ENCODE assay signal across 8 cellular contexts in the genomic region with DNA sequence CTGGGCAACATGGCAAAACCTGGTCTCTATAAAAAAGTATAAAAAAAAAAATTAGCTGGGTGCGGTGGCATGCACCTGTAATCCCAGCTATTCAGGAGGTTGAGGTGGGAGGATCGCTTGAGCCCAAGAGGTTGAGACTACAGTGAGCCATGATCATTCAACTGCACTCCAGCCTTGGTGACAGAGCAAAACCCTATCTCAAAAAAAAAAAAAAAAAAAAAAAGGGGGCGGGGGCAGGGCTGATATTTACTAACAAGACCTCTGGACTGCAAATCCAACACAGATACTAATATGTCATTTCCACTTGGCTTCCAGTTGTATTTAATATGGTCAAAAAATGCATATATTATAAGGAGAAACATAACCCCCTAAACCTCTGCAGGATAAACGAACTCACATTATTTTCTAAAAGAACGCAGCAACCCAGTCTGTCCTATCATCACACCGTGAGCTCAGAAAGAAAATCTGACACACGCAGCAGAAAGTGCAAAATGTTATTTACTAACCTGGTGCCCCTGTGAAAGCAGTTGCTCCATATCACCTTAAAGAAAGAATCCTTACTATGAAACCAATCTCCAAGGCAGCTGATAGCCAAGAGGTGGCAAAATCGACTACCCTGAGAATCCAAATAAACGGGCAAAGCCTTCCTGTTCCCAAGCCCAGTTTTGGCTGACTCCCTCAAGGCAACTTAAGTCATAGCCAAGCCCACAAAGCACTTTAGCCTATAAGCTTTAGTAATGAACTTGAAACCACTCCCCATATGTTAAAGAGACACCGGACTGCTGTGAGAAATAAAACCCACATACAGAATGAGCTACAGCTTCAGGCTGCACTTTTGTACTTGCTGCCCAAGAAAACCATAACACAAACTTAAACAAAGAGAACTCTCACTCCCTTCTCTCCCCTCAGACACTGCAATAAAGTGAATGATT. TPM values are rescaled to one million over a fixed set of nuclear protein-coding genes. Genes with fewer than 3 reads are reported as not detected.
DNase-seq lines count a peak whose midpoint lies in the region; ATAC-seq, FAIRE-seq and TF ChIP-seq lines count a peak whose summit lies in the region.

No MANE protein-coding gene starts in this region.

- CTCF ChIA-PET in H1 (lab: Charles Lee; ENCODE audit: partially characterized antibody): interaction anchor here (0.5 to 5.0 kb wide), 27 partner anchors 8 to 1601 kb away, joined by 3 to 49 read pairs (median 7); no protein-coding TSS in a partner anchor

- H2AK5ac ChIP-seq in H1 (ENCODE audit: low read depth, low read length): no peak overlapping the region
- no peak overlapping the region for H2AK5ac ChIP-seq in mesendoderm (ENCODE audit: low read length)

- H2BK120ac ChIP-seq in H1 (replicated peaks; ENCODE audit: low read depth, low read length): no peak overlapping the region
- no peak overlapping the region for H2BK120ac ChIP-seq in mesendoderm (ENCODE audit: low read depth, low read length)

- no peak for TF ChIP-seq RAD21 in H1 (IDR thresholded peaks at IDR 0.05 in 1 of 2, conservative IDR thresholded peaks at IDR 0.05 in 1 of 2; ENCODE audit: low read depth in 2 of 2, low read length in 2 of 2)

- no peaks in the 10 kb centered on the region for H3K36me3 ChIP-seq in H1 (ENCODE audit: control insufficient read depth in 2 of 4, insufficient read depth in 4 of 4, low read length in 3 of 4)
- no peaks in the 10 kb centered on the region for H3K36me3 ChIP-seq in mesendoderm (ENCODE audit: control insufficient read depth, insufficient read depth, low read length)
- no peaks in the 10 kb centered on the region for H3K36me3 ChIP-seq in aorta (ENCODE audit: control insufficient read depth in 1 of 2, insufficient read depth in 2 of 2, low read length in 1 of 2)

- no peak overlapping the region for H2BK20ac ChIP-seq in H1 (ENCODE audit: low read length)

- H3K4me2 ChIP-seq in H1 (ENCODE audit: insufficient read depth in 1 of 2, low read depth in 2 of 2, low read length in 2 of 2) (peak overlapping the region; percentile 21 to 27; a peak in 3 of 4 replicates), mesendoderm (ENCODE audit: low read length) (peak overlapping the region; percentile 11)

- TF ChIP-seq EP300 in H1 (IDR thresholded peaks at IDR 0.05; ENCODE audit: borderline replicate concordance in 1 of 2, low read depth in 2 of 2, low read length in 2 of 2): no peak

- no peak overlapping the region for H3K56ac ChIP-seq in H1 (replicated peaks; ENCODE audit: insufficient read length, low read depth, low read length)
- no peak overlapping the region for H3K56ac ChIP-seq in mesendoderm (ENCODE audit: low read length)

- H3K4me1 ChIP-seq in H1 (replicated peaks in 1 of 4; ENCODE audit: control insufficient read depth in 3 of 4, insufficient read depth in 4 of 4, low read length in 3 of 4): peaks cover 0 to 7% (median 2%) of the 10 kb centered on the region in 4 experiments; a peak in 4 of 7 replicates
- no peaks in the 10 kb centered on the region for H3K4me1 ChIP-seq in mesendoderm (ENCODE audit: control insufficient read depth, low read depth, low read length)
- H3K4me1 ChIP-seq in aorta (ENCODE audit: control insufficient read depth in 1 of 2, insufficient read depth in 2 of 2, low read length in 2 of 2): peaks cover 4 to 5% of the 10 kb centered on the region in 2 donors

- H3K79me2 ChIP-seq in H1 (ENCODE audit: control insufficient read depth in 1 of 2, insufficient read depth in 2 of 2, low read length in 2 of 2): no peaks in the 10 kb centered on the region
- no peaks in the 10 kb centered on the region for H3K79me2 ChIP-seq in mesendoderm (ENCODE audit: control insufficient read depth, insufficient read depth, low read length)

- H4K5ac ChIP-seq in H1 (ENCODE audit: insufficient read length, low read depth, low read length) (no peak overlapping the region), mesendoderm (ENCODE audit: low read length) (no peak overlapping the region)

- no peaks in the 10 kb centered on the region for H3K27me3 ChIP-seq in H1 (replicated peaks in 1 of 4; ENCODE audit: control insufficient read depth in 3 of 4, extremely low read depth in 1 of 4, insufficient read depth in 3 of 4, low read length in 3 of 4)
- no peaks in the 10 kb centered on the region for H3K27me3 ChIP-seq in mesendoderm (ENCODE audit: insufficient read depth, low read length, poor library complexity)
- no peaks in the 10 kb centered on the region for H3K27me3 ChIP-seq in aorta (ENCODE audit: control insufficient read depth in 1 of 2, insufficient read depth in 2 of 2, low read length in 1 of 2)

- no peak for TF ChIP-seq CTCF in H1 (IDR thresholded peaks at IDR 0.05; ENCODE audit: control extremely low read depth in 1 of 3, insufficient read depth in 1 of 3, low read depth in 1 of 3, low read length in 3 of 3)

- DNase-seq in CD1c-positive myeloid dendritic cell (ENCODE audit: extremely low spot score): peak; percentile 39
- peak; percentile 61 for DNase-seq in NCI-H82 treated with DMSO at 0.1 percent for 48 hours (lab: John Stamatoyannopoulos, UW; ENCODE audit: unreplicated experiment)
- DNase-seq in H1 (ENCODE audit: low read depth in 1 of 2, low spot score in 2 of 2): no peak
- peak; percentile 87 for DNase-seq in mesendoderm
- no peak for DNase-seq in aorta
- no peak for DNase-seq in activated T-cell treated with anti-CD3 and anti-CD28 coated beads, Interleukin-2, amount 50 U/mL, for 48 hours

- POLR2A ChIA-PET in H1 (lab: Charles Lee; ENCODE audit: partially characterized antibody): interaction anchor here (0.6 kb wide), 1 partner anchor 124 kb away, joined by 3 read pairs; no protein-coding TSS in a partner anchor

- H3K23ac ChIP-seq in H1 (ENCODE audit: insufficient read length): no peak overlapping the region
- H3K23ac ChIP-seq in mesendoderm (ENCODE audit: low read length): no peak overlapping the region

- WGBS in H1 (ENCODE audit: extremely low coverage in 1 of 2, insufficient coverage in 1 of 2, insufficient read length in 1 of 2, insufficient replicate concordance in 2 of 2, low coverage in 1 of 2, low lambda C conversion rate in 2 of 2, missing lambda C conversion rate in 1 of 2), 2 experiments: 75% methylated on average over 10 of the region's 10 CpGs; no CpG with 5 or more reads in 1 of the 2 experiments
- no CpG with 5 or more reads among the region's 10 CpGs for WGBS in mesendoderm (ENCODE audit: extremely low coverage, insufficient coverage, low lambda C conversion rate)
- WGBS in aorta, 2 donors: 20 to 27% methylated on average over 10 of the region's 10 CpGs

- H3K9ac ChIP-seq in H1 (replicated peaks in 1 of 4; ENCODE audit: extremely low read depth in 1 of 4, low read depth in 3 of 4, low read length in 3 of 4): no peak overlapping the region
- peak overlapping the region; percentile 15 for H3K9ac ChIP-seq in mesendoderm (ENCODE audit: low read length)

- intact Hi-C loops in aorta (cut with DNase I): loop anchor here (2.0 to 5.0 kb wide), 2 partner anchors 69 to 124 kb away; no protein-coding TSS in a partner anchor

- H3K4ac ChIP-seq in H1 (replicated peaks; ENCODE audit: insufficient read length, low read depth, low read length): no peak overlapping the region
- no peak overlapping the region for H3K4ac ChIP-seq in mesendoderm (ENCODE audit: low read depth, low read length)

- no peak overlapping the region for H2BK5ac ChIP-seq in H1 (ENCODE audit: low read depth, low read length)
- no peak overlapping the region for H2BK5ac ChIP-seq in mesendoderm (ENCODE audit: low read length)

- peak; percentile 78 for FAIRE-seq in H1 (lab: Jason Lieb, UNC)

- no peak overlapping the region for H4K91ac ChIP-seq in H1 (replicated peaks; ENCODE audit: insufficient read length, low read length)

- no peak overlapping the region for H3K14ac ChIP-seq in H1 (ENCODE audit: insufficient read length)

- TF ChIP-seq POLR2A in H1 (IDR thresholded peaks at IDR 0.05; ENCODE audit: control extremely low read depth in 1 of 2, low read depth in 2 of 2, low read length in 2 of 2): no peak

- H3K9me3 ChIP-seq in H1 (ENCODE audit: insufficient read depth in 2 of 2, low read depth in 1 of 2, low read length in 1 of 2) (no peaks in the 10 kb centered on the region), aorta (ENCODE audit: control insufficient read depth, low read length) (no peaks in the 10 kb centered on the region)

- peak; percentile 67 for ATAC-seq in HG02588 (IDR thresholded peaks at IDR 0.05; ENCODE audit: unreplicated experiment)
- ATAC-seq in aorta (ENCODE audit: low FRiP score): peak; percentile 90
- ATAC-seq in GM21526 (IDR thresholded peaks at IDR 0.05; ENCODE audit: low FRiP score, unreplicated experiment): no peak

- 0 out of 2 replicates have a peak overlapping the region, but pooled peaks have one; percentile 87 for H2AFZ ChIP-seq in H1 (ENCODE audit: low read length)

- H3K4me3 ChIP-seq in H1 (ENCODE audit: extremely low read depth in 1 of 4, insufficient read depth in 2 of 4, low read depth in 3 of 4, low read length in 4 of 4): peak overlapping the region in 1 of 4 experiments; percentile 32; a peak in 2 of 8 replicates
- no peak overlapping the region for H3K4me3 ChIP-seq in mesendoderm (ENCODE audit: low read length)
- peak overlapping the region; percentile 69 to 95 for H3K4me3 ChIP-seq in aorta (ENCODE audit: low read length in 2 of 2)

- no peaks in the 10 kb centered on the region for H3K79me1 ChIP-seq in H1 (ENCODE audit: low read depth, low read length)
- no peaks in the 10 kb centered on the region for H3K79me1 ChIP-seq in mesendoderm (ENCODE audit: low read length)

- H4K8ac ChIP-seq in H1 (ENCODE audit: extremely low read depth, insufficient read depth, low read length) (no peak overlapping the region), mesendoderm (ENCODE audit: low read depth, low read length) (no peak overlapping the region)

- H2BK12ac ChIP-seq in H1 (ENCODE audit: low read depth, low read length): no peak overlapping the region

- H3K23me2 ChIP-seq in H1 (ENCODE audit: low read depth, low read length): no peaks in the 10 kb centered on the region

- no peak overlapping the region for H2BK15ac ChIP-seq in H1 (ENCODE audit: low read length)
- H2BK15ac ChIP-seq in mesendoderm (replicated peaks; ENCODE audit: low read depth): no peak overlapping the region

- H3K18ac ChIP-seq in H1 (ENCODE audit: extremely low read depth, low read length) (no peak overlapping the region), mesendoderm (ENCODE audit: low read length) (no peak overlapping the region)

- H3K27ac ChIP-seq in H1 (ENCODE audit: low read depth, low read length) (no peak overlapping the region), mesendoderm (ENCODE audit: low read depth, low read length) (no peak overlapping the region), aorta (ENCODE audit: low read depth in 1 of 2, low read length in 2 of 2) (peak overlapping the region in 1 of 2 donors; percentile 89)

- H4K20me1 ChIP-seq in H1 (replicated peaks in 1 of 2; ENCODE audit: control insufficient read depth in 1 of 2, insufficient read depth in 2 of 2, low read length in 2 of 2): no peaks in the 10 kb centered on the region

RNA-seq across cellular contexts. Expression of gene PLD1, which starts 39.3 kb away (rescaled TPM):
- 2.6 and 3.1 TPM in 2 replicates for total RNA-seq in H1 (2021; fragmentation: NEBNext Ultra II Directional; extraction: Animal tissue kit (Norgen Biotek cat#: 25700))
- polyA plus RNA-seq in H1 (2011; rRNA removed) (0.88 and 1.2 TPM in 2 replicates), aorta (10 to 100 TPM; 19.1 to 28.2 TPM)
- polyA plus RNA-seq in H1 (2011; cell fraction: cytosol; rRNA removed): 0.80 TPM
- polyA plus RNA-seq in H1 (2011; cell fraction: nucleus; rRNA removed): 0.80 TPM
- polyA plus RNA-seq in H1 (2012, experiment 1 of 2): 1.3 to 3.1 TPM (median 1.8 TPM) in 4 replicates
- polyA plus RNA-seq in H1 (2012, experiment 2 of 2): 0.29 TPM
- 1.3 TPM for polyA plus RNA-seq in H1 (2013, experiment 1 of 2)
- polyA plus RNA-seq in H1 (2013, experiment 2 of 2): 1.0 TPM
- 3.3 and 3.5 TPM in 2 replicates for polyA minus RNA-seq in H1 (2011; rRNA and poly(A)+ RNA removed)
- 3.2 TPM for polyA minus RNA-seq in H1 (2011; cell fraction: cytosol; rRNA and poly(A)+ RNA removed)
- polyA minus RNA-seq in H1 (2011; cell fraction: nucleus; rRNA and poly(A)+ RNA removed): 4.8 TPM
- polyA plus RNA-seq in mesendoderm (2013, experiment 1 of 2): 0.42 TPM
- 0.56 TPM for polyA plus RNA-seq in mesendoderm (2013, experiment 2 of 2)
- total RNA-seq in aorta: 10 to 100 TPM; 23.1 to 41.3 TPM

Comparison
In these comparisons a context has a peak if more than half of its experiments do, and no peak if none do; other contexts are left out.
1. DNase-seq: peak in CD1c-positive myeloid dendritic cell (single experiment), NCI-H82 treated with DMSO at 0.1 percent for 48 hours (single experiment) and mesendoderm (single experiment); none in H1 (0 of 2), aorta (0 of 2) and activated T-cell treated with anti-CD3 and anti-CD28 coated beads, Interleukin-2, amount 50 U/mL, for 48 hours (0 of 2).